1 cellular context compared by ENCODE assay signal in the genomic region with DNA sequence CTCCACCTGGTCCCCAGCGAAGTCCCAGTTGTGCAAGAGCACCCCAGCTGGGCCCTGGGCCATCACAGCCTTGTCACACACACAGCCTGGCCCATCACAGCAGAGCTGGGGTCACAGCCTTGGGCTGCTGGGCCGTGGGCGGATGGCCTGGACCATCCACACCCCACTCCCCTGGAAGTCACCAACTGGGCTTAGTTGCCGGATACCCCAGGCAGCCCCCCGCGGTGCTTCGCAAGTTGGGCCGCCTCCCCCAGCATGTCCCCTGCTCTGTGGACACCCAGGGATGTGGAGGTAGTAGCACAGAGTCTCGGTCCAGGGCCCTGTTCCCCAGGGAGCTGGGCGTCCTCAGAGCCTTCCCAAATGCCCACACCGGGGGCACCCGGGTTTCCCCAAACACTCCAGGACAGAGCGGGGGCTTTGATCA.
A peak's percentile ranks its signal among the peaks of the same experiment; 100 is the strongest.
TF ChIP-seq lines count a peak whose summit lies in the region.

No MANE protein-coding gene starts in this region.

TF ChIP-seq in HepG2, 621 proteins besides CTCF, POLR2A, EP300 and RAD21:
- TF ChIP-seq RBM22 (optimal IDR thresholded peaks at IDR 0.05; ENCODE audit: low read length) (peak; percentile 27), AGO2 (optimal IDR thresholded peaks at IDR 0.05; ENCODE audit: low read depth, low read length) (peak; percentile 65), MED13 (CRISPR knock-in tag; IDR thresholded peaks at IDR 0.05) (no peak), AGO1 (IDR thresholded peaks at IDR 0.05; ENCODE audit: low read depth, low read length, poor library complexity, severe bottlenecking) (peak; percentile 68), ARNT2 (CRISPR knock-in tag; IDR thresholded peaks at IDR 0.05; ENCODE audit: low read depth) (no peak)
